Comparison of ENCODE assay signal across 6 cellular contexts in genomic region chrX:156023002-156023401, GRCh38. TPM values are rescaled to one million over a fixed set of nuclear protein-coding genes. Genes with fewer than 3 reads are reported as not detected.
"Had no signal": no experiment of that assay in that cellular context is flagged by ENCODE, and none has a peak within 500 bp of the region (broad histone marks: within the 10 kb centered on the region; RNA-seq: fewer than 3 reads in every experiment).

No MANE protein-coding gene starts in this region.

RNA-seq across cellular contexts. Expression of gene IL9R, which starts 25.5 kb away (rescaled TPM):
- total RNA-seq: ascending aorta, astrocyte, bronchial epithelial cell, cardiac muscle cell, chondrocyte had no signal
- polyA plus RNA-seq: aorta, cardiac muscle cell had no signal
